Comparison of ENCODE assay signal across 7 cellular contexts in the genomic region with DNA sequence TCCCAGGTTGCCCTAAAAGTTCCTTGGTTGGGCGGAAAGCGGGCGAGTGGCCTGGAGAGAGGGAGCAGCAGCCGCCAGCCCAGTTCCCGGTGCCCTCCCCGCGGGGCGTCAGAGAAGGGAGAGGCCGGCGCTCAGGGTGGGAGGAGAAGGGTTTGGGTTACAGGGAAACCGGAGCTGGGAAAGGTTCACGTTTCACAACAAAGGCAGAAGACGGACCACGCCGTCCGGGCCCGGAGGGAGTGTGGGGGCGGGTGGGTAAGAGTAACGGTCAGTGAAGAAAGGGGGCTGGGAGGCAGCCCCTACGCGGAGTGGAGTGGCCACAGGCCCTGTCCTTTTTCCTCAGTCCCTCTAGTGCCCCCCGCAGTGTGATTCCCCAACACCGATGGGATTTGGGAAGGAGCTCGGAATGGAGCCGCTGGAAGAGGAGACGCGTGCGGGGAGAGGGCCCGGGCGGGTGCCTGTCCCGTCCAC. TPM values are rescaled to one million over a fixed set of nuclear protein-coding genes. Genes with fewer than 3 reads are reported as not detected.
DNase-seq lines count a peak whose midpoint lies in the region; ATAC-seq, FAIRE-seq and TF ChIP-seq lines count a peak whose summit lies in the region.

No MANE protein-coding gene starts in this region.

- H3K79me2 ChIP-seq in HepG2 (ENCODE audit: insufficient read depth, low read length) = peaks cover 3% of the 10 kb centered on the region

- H3K4me2 ChIP-seq in HepG2 (ENCODE audit: low read depth, low read length) = peak overlapping the region; percentile 93

- in situ Hi-C loops in HepG2 (cut with HindIII; ENCODE audit: extremely low pct_ligation_motif_present, low pct_unique_long_range_greater_than_20kb) = no loop called here

- ATAC-seq in HepG2 = peak; percentile 20

- 0% methylated on average over 13 of the region's 31 CpGs for WGBS in HepG2 (ENCODE audit: low lambda C conversion rate)
- WGBS in thymus = 49% methylated on average over 31 of the region's 31 CpGs

- no TSS peak for BruUV-seq in HepG2 (replicated peaks; lab: Mats Ljungman, UMichigan)

- no peaks in the 10 kb centered on the region for H3K27me3 Mint-ChIP-seq in chondrocyte (ENCODE audit: low read depth)

- CTCF ChIA-PET in HepG2 (lab: Yijun Ruan, JAX; ENCODE audit: low intra/inter-chr PET ratio, low total read pairs) = no interaction called here

- no peak for TF ChIP-seq CTCF in GM12865 (IDR thresholded peaks at IDR 0.05; ENCODE audit: insufficient read depth, low read depth, low read length, missing control alignments)
- no peak for TF ChIP-seq CTCF in chondrocyte (IDR thresholded peaks at IDR 0.05)
- TF ChIP-seq CTCF in HepG2 (CRISPR knock-in tag; IDR thresholded peaks at IDR 0.05) = no peak

- H3K4me1 ChIP-seq in HepG2 (ENCODE audit: insufficient read depth, low read length) (peaks cover 16% of the 10 kb centered on the region), thymus (ENCODE audit: control insufficient read depth, insufficient read depth, low read length) (peaks cover 10% of the 10 kb centered on the region)

- H3K9me3 Mint-ChIP-seq in chondrocyte (ENCODE audit: low read depth) = no peaks in the 10 kb centered on the region

- H3K4me3 Mint-ChIP-seq in chondrocyte (ENCODE audit: unreplicated experiment) = peak overlapping the region; percentile 79

- TF ChIP-seq RAD21 in HepG2 (CRISPR knock-in tag; IDR thresholded peaks at IDR 0.05) = no peak

- no peaks in the 10 kb centered on the region for H3K9me3 ChIP-seq in HepG2 (ENCODE audit: low read length)
- H3K9me3 ChIP-seq in thymus (ENCODE audit: control insufficient read depth) = no peaks in the 10 kb centered on the region

- TF ChIP-seq POLR2A in HepG2 (IDR thresholded peaks at IDR 0.05; ENCODE audit: insufficient read depth in 1 of 2, low read depth in 2 of 2, low read length in 2 of 2) = peak; percentile 29 to 32; a peak in 1 of 4 replicates

- peaks cover 3% of the 10 kb centered on the region for H3K36me3 Mint-ChIP-seq in chondrocyte (ENCODE audit: low read depth)

- H3K27ac ChIP-seq in HepG2 (ENCODE audit: extremely low read length, insufficient read depth, low read length) (peak overlapping the region; percentile 91), thymus (ENCODE audit: low read depth) (no peak overlapping the region)

- peak overlapping the region; percentile 92 for H3K27ac Mint-ChIP-seq in chondrocyte (ENCODE audit: unreplicated experiment)

- H3K27me3 ChIP-seq in HepG2 (ENCODE audit: control insufficient read depth in 1 of 2, insufficient read depth in 2 of 2, low read length in 2 of 2) (peaks cover 5 to 7% of the 10 kb centered on the region in 2 experiments; a peak in 2 of 5 replicates), thymus (ENCODE audit: control insufficient read depth, insufficient read depth) (peaks cover 38% of the 10 kb centered on the region)

- intact Hi-C loops in HepG2 (cut with micrococcal nuclease; ENCODE audit: unreplicated experiment) = loop anchor here (5.0 kb wide), 1 partner anchor 35 kb away; a partner anchor contains a TSS

- H3K9ac ChIP-seq in HepG2 (ENCODE audit: insufficient read depth, low read depth, low read length) = peak overlapping the region; percentile 91

- no peak overlapping the region for H2AFZ ChIP-seq in HepG2 (ENCODE audit: low read length)

- no peak for TF ChIP-seq EP300 in HepG2 (IDR thresholded peaks at IDR 0.05; ENCODE audit: low read depth in 2 of 2, low read length in 2 of 2)
- no peak for TF ChIP-seq EP300 in HepG2 (CRISPR knock-in tag; IDR thresholded peaks at IDR 0.05; ENCODE audit: borderline replicate concordance)

- POLR2A ChIA-PET in HepG2 (lab: Yijun Ruan, JAX) = interaction anchor here (0.5 to 4.7 kb wide), 17 partner anchors 8 to 115 kb away, joined by 3 to 94 read pairs (median 5); a partner anchor contains a TSS

- peaks cover 37% of the 10 kb centered on the region for H3K4me1 Mint-ChIP-seq in chondrocyte (ENCODE audit: low read depth)

- no peak for DNase-seq in GM12865 (ENCODE audit: low read depth)
- DNase-seq in NCI-H2171 treated with DMSO at 0.1 percent for 48 hours (lab: John Stamatoyannopoulos, UW) = peak; percentile 60
- no peak for DNase-seq in chondrocyte (ENCODE audit: low spot score)
- peak; percentile 78 for DNase-seq in HepG2 (ENCODE audit: low spot score)
- no peak for DNase-seq in KG1 (lab: John Stamatoyannopoulos, UW)
- DNase-seq in superior temporal gyrus (ENCODE audit: extremely low spot score) = no peak

- peak overlapping the region; percentile 63 for H3K4me3 ChIP-seq in GM12865 (ENCODE audit: low read depth, low read length)
- peak overlapping the region; percentile 75 to 87 (median 76) for H3K4me3 ChIP-seq in HepG2 (replicated peaks in 1 of 3; ENCODE audit: insufficient read depth in 1 of 3, low read depth in 2 of 3, low read length in 3 of 3)
- peak overlapping the region; percentile 61 for H3K4me3 ChIP-seq in thymus (ENCODE audit: low read length)

- H3K36me3 ChIP-seq in HepG2 (replicated peaks in 1 of 2; ENCODE audit: control insufficient read depth in 1 of 2, insufficient read depth in 2 of 2, low read length in 2 of 2) (no peaks in the 10 kb centered on the region), thymus (ENCODE audit: control insufficient read depth, insufficient read depth) (peaks cover 4% of the 10 kb centered on the region)

- no peaks in the 10 kb centered on the region for H4K20me1 ChIP-seq in HepG2 (ENCODE audit: insufficient read depth, low read length)

- peak; percentile 66 for FAIRE-seq in HepG2 (lab: Jason Lieb, UNC)

RNA-seq across cellular contexts. Expression of a gene that starts 1.6 kb away (rescaled TPM):
- total RNA-seq in chondrocyte = 29.3 to 33.8 TPM (median 33.0 TPM) in 3 replicates
- total RNA-seq in HepG2 (2016; rRNA removed; fragmentation: Illumina TruSeq; extraction: Trizol) = 8.2 and 10.5 TPM in 2 replicates
- total RNA-seq in HepG2 (2016; cell fraction: cytosol; rRNA removed; fragmentation: Illumina TruSeq; extraction: Trizol; ENCODE audit: low read depth) = 1.3 and 1.5 TPM in 2 replicates
- 7.3 and 10.6 TPM in 2 replicates for total RNA-seq in HepG2 (2016; cell fraction: insoluble cytoplasmic fraction; rRNA removed; fragmentation: Illumina TruSeq; extraction: Trizol)
- total RNA-seq in HepG2 (2016; cell fraction: membrane; rRNA removed; fragmentation: Illumina TruSeq; extraction: Trizol) = 4.0 and 4.6 TPM in 2 replicates
- total RNA-seq in HepG2 (2016; cell fraction: nucleus; rRNA removed; fragmentation: Illumina TruSeq; extraction: Trizol) = 6.6 and 7.6 TPM in 2 replicates
- polyA plus RNA-seq in HepG2 (2011; rRNA removed) = 7.7 and 8.8 TPM in 2 replicates
- polyA plus RNA-seq in HepG2 (2011; cell fraction: cytosol; rRNA removed) = 3.7 and 8.8 TPM in 2 replicates
- 42.0 and 54.7 TPM in 2 replicates for polyA plus RNA-seq in HepG2 (2011; cell fraction: nucleus; rRNA removed)
- 3.5 and 3.6 TPM in 2 replicates for polyA plus RNA-seq in HepG2 (2012)
- 1.6 and 2.0 TPM in 2 replicates for polyA plus RNA-seq in HepG2 (2016; cell fraction: cytosol; fragmentation: Illumina TruSeq; extraction: Trizol; ENCODE audit: low read depth)
- 12.0 and 14.3 TPM in 2 replicates for polyA plus RNA-seq in HepG2 (2016; cell fraction: insoluble cytoplasmic fraction; fragmentation: Illumina TruSeq; extraction: Trizol; ENCODE audit: low read depth)
- 3.6 and 4.7 TPM in 2 replicates for polyA plus RNA-seq in HepG2 (2016; cell fraction: membrane; fragmentation: Illumina TruSeq; extraction: Trizol; ENCODE audit: low read depth)
- 20.0 and 20.3 TPM in 2 replicates for polyA plus RNA-seq in HepG2 (2016; cell fraction: nucleus; fragmentation: Illumina TruSeq; extraction: Trizol; ENCODE audit: insufficient read depth, low read depth)
- 6.7 and 12.9 TPM in 2 replicates for polyA minus RNA-seq in HepG2 (2011; rRNA and poly(A)+ RNA removed; ENCODE audit: low replicate concordance)
- polyA minus RNA-seq in HepG2 (2011; cell fraction: cytosol; rRNA and poly(A)+ RNA removed) = 6.0 and 6.6 TPM in 2 replicates
- polyA minus RNA-seq in HepG2 (2011; cell fraction: nucleus; rRNA and poly(A)+ RNA removed) = 8.2 and 8.5 TPM in 2 replicates
- polyA plus RNA-seq in thymus = 7.0 TPM

RNA-seq across cellular contexts. Expression of a gene that starts 14.8 kb away (rescaled TPM):
- 95.0 to 176 TPM (median 162 TPM) in 3 replicates for total RNA-seq in chondrocyte
- 1.7 and 5.3 TPM in 2 replicates for total RNA-seq in HepG2 (2016; rRNA removed; fragmentation: Illumina TruSeq; extraction: Trizol)
- total RNA-seq in HepG2 (2016; cell fraction: cytosol; rRNA removed; fragmentation: Illumina TruSeq; extraction: Trizol; ENCODE audit: low read depth) = 1.1 and 1.9 TPM in 2 replicates
- 1.5 and 4.2 TPM in 2 replicates for total RNA-seq in HepG2 (2016; cell fraction: insoluble cytoplasmic fraction; rRNA removed; fragmentation: Illumina TruSeq; extraction: Trizol)
- 2.2 and 2.7 TPM in 2 replicates for total RNA-seq in HepG2 (2016; cell fraction: membrane; rRNA removed; fragmentation: Illumina TruSeq; extraction: Trizol)
- 6.7 and 7.2 TPM in 2 replicates for total RNA-seq in HepG2 (2016; cell fraction: nucleus; rRNA removed; fragmentation: Illumina TruSeq; extraction: Trizol)
- 8.8 and 12.5 TPM in 2 replicates for polyA plus RNA-seq in HepG2 (2011; rRNA removed)
- 4.4 and 5.8 TPM in 2 replicates for polyA plus RNA-seq in HepG2 (2011; cell fraction: cytosol; rRNA removed)
- polyA plus RNA-seq in HepG2 (2011; cell fraction: nucleus; rRNA removed) = 119 and 127 TPM in 2 replicates
- polyA plus RNA-seq in HepG2 (2012) = 8.6 and 13.1 TPM in 2 replicates
- polyA plus RNA-seq in HepG2 (2016; cell fraction: cytosol; fragmentation: Illumina TruSeq; extraction: Trizol; ENCODE audit: low read depth) = 0.84 and 0.86 TPM in 2 replicates
- 3.2 and 3.6 TPM in 2 replicates for polyA plus RNA-seq in HepG2 (2016; cell fraction: insoluble cytoplasmic fraction; fragmentation: Illumina TruSeq; extraction: Trizol; ENCODE audit: low read depth)
- 1.6 and 1.8 TPM in 2 replicates for polyA plus RNA-seq in HepG2 (2016; cell fraction: membrane; fragmentation: Illumina TruSeq; extraction: Trizol; ENCODE audit: low read depth)
- polyA plus RNA-seq in HepG2 (2016; cell fraction: nucleus; fragmentation: Illumina TruSeq; extraction: Trizol; ENCODE audit: insufficient read depth, low read depth) = 25.3 and 34.4 TPM in 2 replicates
- 6.3 and 12.8 TPM in 2 replicates for polyA minus RNA-seq in HepG2 (2011; rRNA and poly(A)+ RNA removed; ENCODE audit: low replicate concordance)
- polyA minus RNA-seq in HepG2 (2011; cell fraction: cytosol; rRNA and poly(A)+ RNA removed) = 2.5 and 4.2 TPM in 2 replicates
- polyA minus RNA-seq in HepG2 (2011; cell fraction: nucleus; rRNA and poly(A)+ RNA removed) = 11.6 and 14.0 TPM in 2 replicates
- polyA plus RNA-seq in thymus = 59.4 TPM

RNA-seq across cellular contexts. Expression of a gene that starts 25.2 kb away (rescaled TPM):
- total RNA-seq in chondrocyte (77.6 to 83.0 TPM (median 79.4 TPM) in 3 replicates), HepG2 (2016; rRNA removed; fragmentation: Illumina TruSeq; extraction: Trizol) (11.0 and 14.9 TPM in 2 replicates)
- total RNA-seq in HepG2 (2016; cell fraction: cytosol; rRNA removed; fragmentation: Illumina TruSeq; extraction: Trizol; ENCODE audit: low read depth) = 22.5 and 32.3 TPM in 2 replicates
- total RNA-seq in HepG2 (2016; cell fraction: insoluble cytoplasmic fraction; rRNA removed; fragmentation: Illumina TruSeq; extraction: Trizol) = 9.3 and 16.3 TPM in 2 replicates
- total RNA-seq in HepG2 (2016; cell fraction: membrane; rRNA removed; fragmentation: Illumina TruSeq; extraction: Trizol) = 40.0 and 43.7 TPM in 2 replicates
- total RNA-seq in HepG2 (2016; cell fraction: nucleus; rRNA removed; fragmentation: Illumina TruSeq; extraction: Trizol) = 11.1 and 14.4 TPM in 2 replicates
- polyA plus RNA-seq in HepG2 (2011; rRNA removed) (10.3 and 12.4 TPM in 2 replicates), thymus (18.1 TPM)
- 6.3 and 9.0 TPM in 2 replicates for polyA plus RNA-seq in HepG2 (2011; cell fraction: cytosol; rRNA removed)
- 44.3 and 58.8 TPM in 2 replicates for polyA plus RNA-seq in HepG2 (2011; cell fraction: nucleus; rRNA removed)
- polyA plus RNA-seq in HepG2 (2012) = 8.3 and 9.5 TPM in 2 replicates
- 34.5 and 34.9 TPM in 2 replicates for polyA plus RNA-seq in HepG2 (2016; cell fraction: cytosol; fragmentation: Illumina TruSeq; extraction: Trizol; ENCODE audit: low read depth)
- 9.9 and 14.4 TPM in 2 replicates for polyA plus RNA-seq in HepG2 (2016; cell fraction: insoluble cytoplasmic fraction; fragmentation: Illumina TruSeq; extraction: Trizol; ENCODE audit: low read depth)
- 36.7 and 38.5 TPM in 2 replicates for polyA plus RNA-seq in HepG2 (2016; cell fraction: membrane; fragmentation: Illumina TruSeq; extraction: Trizol; ENCODE audit: low read depth)
- polyA plus RNA-seq in HepG2 (2016; cell fraction: nucleus; fragmentation: Illumina TruSeq; extraction: Trizol; ENCODE audit: insufficient read depth, low read depth) = 22.1 and 22.4 TPM in 2 replicates
- 29.8 and 32.2 TPM in 2 replicates for polyA minus RNA-seq in HepG2 (2011; rRNA and poly(A)+ RNA removed; ENCODE audit: low replicate concordance)
- 10.3 and 11.4 TPM in 2 replicates for polyA minus RNA-seq in HepG2 (2011; cell fraction: cytosol; rRNA and poly(A)+ RNA removed)
- polyA minus RNA-seq in HepG2 (2011; cell fraction: nucleus; rRNA and poly(A)+ RNA removed) = 33.9 and 38.2 TPM in 2 replicates

RNA-seq across cellular contexts. Expression of a gene that starts 34.2 kb away (rescaled TPM):
- not detected in 3 replicates for total RNA-seq in chondrocyte
- not detected in 2 replicates for total RNA-seq in HepG2 (2016; rRNA removed; fragmentation: Illumina TruSeq; extraction: Trizol)
- total RNA-seq in HepG2 (2016; cell fraction: cytosol; rRNA removed; fragmentation: Illumina TruSeq; extraction: Trizol; ENCODE audit: low read depth) = not detected in 2 replicates
- not detected in 2 replicates for total RNA-seq in HepG2 (2016; cell fraction: insoluble cytoplasmic fraction; rRNA removed; fragmentation: Illumina TruSeq; extraction: Trizol)
- total RNA-seq in HepG2 (2016; cell fraction: membrane; rRNA removed; fragmentation: Illumina TruSeq; extraction: Trizol) = not detected in 2 replicates
- total RNA-seq in HepG2 (2016; cell fraction: nucleus; rRNA removed; fragmentation: Illumina TruSeq; extraction: Trizol) = not detected in 2 replicates
- polyA plus RNA-seq in HepG2 (2011; rRNA removed) = not detected in 2 replicates
- 0.03 TPM in 2 replicates for polyA plus RNA-seq in HepG2 (2011; cell fraction: cytosol; rRNA removed)
- 0.10 TPM in 2 replicates for polyA plus RNA-seq in HepG2 (2011; cell fraction: nucleus; rRNA removed)
- polyA plus RNA-seq in HepG2 (2012) = 0.07 TPM in 1 of 2 replicates, not detected in the other
- polyA plus RNA-seq in HepG2 (2016; cell fraction: cytosol; fragmentation: Illumina TruSeq; extraction: Trizol; ENCODE audit: low read depth) = not detected in 2 replicates
- not detected in 2 replicates for polyA plus RNA-seq in HepG2 (2016; cell fraction: insoluble cytoplasmic fraction; fragmentation: Illumina TruSeq; extraction: Trizol; ENCODE audit: low read depth)
- polyA plus RNA-seq in HepG2 (2016; cell fraction: membrane; fragmentation: Illumina TruSeq; extraction: Trizol; ENCODE audit: low read depth) = not detected in 2 replicates
- not detected in 2 replicates for polyA plus RNA-seq in HepG2 (2016; cell fraction: nucleus; fragmentation: Illumina TruSeq; extraction: Trizol; ENCODE audit: insufficient read depth, low read depth)
- 0.09 TPM in 1 of 2 replicates, not detected in the other for polyA minus RNA-seq in HepG2 (2011; rRNA and poly(A)+ RNA removed; ENCODE audit: low replicate concordance)
- polyA minus RNA-seq in HepG2 (2011; cell fraction: cytosol; rRNA and poly(A)+ RNA removed) = not detected in 2 replicates
- not detected in 2 replicates for polyA minus RNA-seq in HepG2 (2011; cell fraction: nucleus; rRNA and poly(A)+ RNA removed)
- 0.02 TPM for polyA plus RNA-seq in thymus

RNA-seq across cellular contexts. Expression of a gene that starts 36.7 kb away (rescaled TPM):
- total RNA-seq in chondrocyte (12.7 to 14.8 TPM (median 14.3 TPM) in 3 replicates), HepG2 (2016; rRNA removed; fragmentation: Illumina TruSeq; extraction: Trizol) (4.7 and 6.2 TPM in 2 replicates)
- total RNA-seq in HepG2 (2016; cell fraction: cytosol; rRNA removed; fragmentation: Illumina TruSeq; extraction: Trizol; ENCODE audit: low read depth) = 0.79 and 1.0 TPM in 2 replicates
- 4.3 and 6.5 TPM in 2 replicates for total RNA-seq in HepG2 (2016; cell fraction: insoluble cytoplasmic fraction; rRNA removed; fragmentation: Illumina TruSeq; extraction: Trizol)
- 3.4 and 3.8 TPM in 2 replicates for total RNA-seq in HepG2 (2016; cell fraction: membrane; rRNA removed; fragmentation: Illumina TruSeq; extraction: Trizol)
- total RNA-seq in HepG2 (2016; cell fraction: nucleus; rRNA removed; fragmentation: Illumina TruSeq; extraction: Trizol) = 5.8 and 7.5 TPM in 2 replicates
- polyA plus RNA-seq in HepG2 (2011; rRNA removed) (6.4 TPM in 2 replicates), thymus (18.8 TPM)
- 3.1 and 5.2 TPM in 2 replicates for polyA plus RNA-seq in HepG2 (2011; cell fraction: cytosol; rRNA removed)
- 33.3 and 34.2 TPM in 2 replicates for polyA plus RNA-seq in HepG2 (2011; cell fraction: nucleus; rRNA removed)
- 4.1 and 4.3 TPM in 2 replicates for polyA plus RNA-seq in HepG2 (2012)
- 0.69 and 0.73 TPM in 2 replicates for polyA plus RNA-seq in HepG2 (2016; cell fraction: cytosol; fragmentation: Illumina TruSeq; extraction: Trizol; ENCODE audit: low read depth)
- polyA plus RNA-seq in HepG2 (2016; cell fraction: insoluble cytoplasmic fraction; fragmentation: Illumina TruSeq; extraction: Trizol; ENCODE audit: low read depth) = 4.4 and 6.5 TPM in 2 replicates
- polyA plus RNA-seq in HepG2 (2016; cell fraction: membrane; fragmentation: Illumina TruSeq; extraction: Trizol; ENCODE audit: low read depth) = 2.3 and 3.0 TPM in 2 replicates
- 16.3 and 19.5 TPM in 2 replicates for polyA plus RNA-seq in HepG2 (2016; cell fraction: nucleus; fragmentation: Illumina TruSeq; extraction: Trizol; ENCODE audit: insufficient read depth, low read depth)
- 4.6 and 6.2 TPM in 2 replicates for polyA minus RNA-seq in HepG2 (2011; rRNA and poly(A)+ RNA removed; ENCODE audit: low replicate concordance)
- polyA minus RNA-seq in HepG2 (2011; cell fraction: cytosol; rRNA and poly(A)+ RNA removed) = 5.1 TPM in 2 replicates
- 7.6 and 9.7 TPM in 2 replicates for polyA minus RNA-seq in HepG2 (2011; cell fraction: nucleus; rRNA and poly(A)+ RNA removed)

Comparison
In these comparisons a context has a peak if more than half of its experiments do, and no peak if none do; other contexts are left out.
1. DNase-seq: peak in NCI-H2171 treated with DMSO at 0.1 percent for 48 hours (single experiment) and HepG2 (single experiment); none in GM12865 (single experiment), chondrocyte (single experiment), KG1 (single experiment) and superior temporal gyrus (single experiment).
2. RNA of a gene that starts 14.8 kb away (total RNA-seq): 95.0 to 176 TPM in chondrocyte; 1.1 to 7.2 TPM in HepG2; every median in the first group is over 10 times any median in the second.
3. Peak in every context shown above with its lines, with median percentiles within 50 percentile points of each other: H3K4me3 ChIP-seq.